8 cellular contexts compared by ENCODE assay signal in genomic region chr1:144917154-144918026, GRCh38.
A peak's percentile ranks its signal among the peaks of the same experiment; 100 is the strongest.
DNase-seq lines count a peak whose midpoint lies in the region; ATAC-seq and TF ChIP-seq lines count a peak whose summit lies in the region.
"Not testable (repeated sequence)": the region's sequence is repeated elsewhere in the genome, so short reads cannot be mapped to it uniquely, and the experiment has no call there.

No MANE protein-coding gene starts in this region.

- intact Hi-C loops in Right ventricle myocardium superior (cut with DNase I); lower lobe of right lung (cut with DNase I); psoas muscle (cut with DNase I); aorta (cut with DNase I): not testable (repeated sequence)

- H2AFZ ChIP-seq in GM23248 = not testable (repeated sequence)

- not testable (repeated sequence) for H3F3A ChIP-seq in GM23248 (ENCODE audit: insufficient read depth)

- not testable (repeated sequence) for H3K4me2 ChIP-seq in GM23248 (ENCODE audit: unreplicated experiment)

- peak overlapping the region; percentile 66 for H3K27ac ChIP-seq in GM23248
- H3K27ac ChIP-seq in lower lobe of right lung; psoas muscle; aorta (ENCODE audit: low read depth in 1 of 2, low read length in 2 of 2): not testable (repeated sequence)

- ATAC-seq in SK-N-SH treated with all-trans-retinoic acid at 6 μM for 48 hours = peak; percentile 68
- ATAC-seq in activated CD8-positive, alpha-beta T cell treated with anti-CD3 and anti-CD28 coated beads, Interleukin-2, amount 10 ng/mL, durations not matched to agents 7 days and 5 days = peak; percentile 68
- ATAC-seq in activated naive CD8-positive, alpha-beta T cell treated with anti-CD3 and anti-CD28 coated beads, Interleukin-2, amount 50 U/mL, for 24 hours = peak; percentile 73
- ATAC-seq in Right ventricle myocardium superior (ENCODE audit: poor library complexity) = peak; percentile 76
- peak; percentile 84 to 88 for ATAC-seq in lower lobe of right lung
- ATAC-seq in psoas muscle = peak; percentile 46 to 82 (median 70)
- ATAC-seq in aorta (ENCODE audit: low FRiP score) = peak; percentile 79

- POLR2A ChIA-PET in activated CD8-positive, alpha-beta T cell treated with anti-CD3 and anti-CD28 coated beads, Interleukin-2, amount 10 ng/mL, durations not matched to agents 7 days and 5 days (lab: Charles Lee) = not testable (repeated sequence)

- H3K9me3 Mint-ChIP-seq in activated CD8-positive, alpha-beta T cell treated with anti-CD3 and anti-CD28 coated beads, Interleukin-2, amount 10 ng/mL, durations not matched to agents 7 days and 5 days (ENCODE audit: insufficient read depth); activated naive CD8-positive, alpha-beta T cell treated with anti-CD3 and anti-CD28 coated beads, Interleukin-2, amount 50 U/mL, for 24 hours: not testable (repeated sequence)

- not testable (repeated sequence) for H3K27me3 Mint-ChIP-seq in activated CD8-positive, alpha-beta T cell treated with anti-CD3 and anti-CD28 coated beads, Interleukin-2, amount 10 ng/mL, durations not matched to agents 7 days and 5 days (ENCODE audit: low read depth); activated naive CD8-positive, alpha-beta T cell treated with anti-CD3 and anti-CD28 coated beads, Interleukin-2, amount 50 U/mL, for 24 hours

- DNase-seq in GM23248; activated CD8-positive, alpha-beta T cell treated with anti-CD3 and anti-CD28 coated beads, Interleukin-2, amount 10 ng/mL, durations not matched to agents 7 days and 5 days; activated naive CD8-positive, alpha-beta T cell treated with anti-CD3 and anti-CD28 coated beads, Interleukin-2, amount 50 U/mL, for 24 hours; Right ventricle myocardium superior; lower lobe of right lung; psoas muscle; aorta: not testable (repeated sequence)

- not testable (repeated sequence) for H3K4me3 ChIP-seq in GM23248; lower lobe of right lung; psoas muscle; aorta (ENCODE audit: low read length in 2 of 2)

- not testable (repeated sequence) for H3K36me3 ChIP-seq in GM23248 (ENCODE audit: low read depth); lower lobe of right lung; psoas muscle (ENCODE audit: insufficient read depth in 1 of 2, low read depth in 1 of 2); aorta (ENCODE audit: control insufficient read depth in 1 of 2, insufficient read depth in 2 of 2, low read length in 1 of 2)

- not testable (repeated sequence) for H4K20me1 ChIP-seq in GM23248 (ENCODE audit: insufficient read depth)

- H3K4me1 ChIP-seq in GM23248 (ENCODE audit: insufficient read depth); lower lobe of right lung; psoas muscle; aorta (ENCODE audit: control insufficient read depth in 1 of 2, insufficient read depth in 2 of 2, low read length in 2 of 2): not testable (repeated sequence)

- H3K4me3 Mint-ChIP-seq in activated CD8-positive, alpha-beta T cell treated with anti-CD3 and anti-CD28 coated beads, Interleukin-2, amount 10 ng/mL, durations not matched to agents 7 days and 5 days; activated naive CD8-positive, alpha-beta T cell treated with anti-CD3 and anti-CD28 coated beads, Interleukin-2, amount 50 U/mL, for 24 hours: not testable (repeated sequence)

- not testable (repeated sequence) for H3K27me3 ChIP-seq in GM23248 (replicated peaks; ENCODE audit: insufficient read depth); lower lobe of right lung (ENCODE audit: low read depth); psoas muscle (ENCODE audit: insufficient read depth in 3 of 3, low read length in 2 of 3); aorta (ENCODE audit: control insufficient read depth in 1 of 2, insufficient read depth in 2 of 2, low read length in 1 of 2)

- H3K27ac Mint-ChIP-seq in activated CD8-positive, alpha-beta T cell treated with anti-CD3 and anti-CD28 coated beads, Interleukin-2, amount 10 ng/mL, durations not matched to agents 7 days and 5 days; activated naive CD8-positive, alpha-beta T cell treated with anti-CD3 and anti-CD28 coated beads, Interleukin-2, amount 50 U/mL, for 24 hours: not testable (repeated sequence)

- WGBS in GM23248 (ENCODE audit: low coverage in 1 of 2, low lambda C conversion rate in 2 of 2, missing lambda C conversion rate in 2 of 2), 2 experiments = 71% methylated on average over 1 of the region's 8 CpGs; no CpG with 5 or more reads in 1 of the 2 experiments
- WGBS in psoas muscle, 3 donors = no CpG with 5 or more reads among the region's 8 CpGs
- WGBS in aorta, 2 donors = no CpG with 5 or more reads among the region's 8 CpGs

- not testable (repeated sequence) for H3K9me2 ChIP-seq in GM23248 (ENCODE audit: insufficient read depth)

- H3K9ac ChIP-seq in GM23248 = not testable (repeated sequence)

- H3K36me3 Mint-ChIP-seq in activated CD8-positive, alpha-beta T cell treated with anti-CD3 and anti-CD28 coated beads, Interleukin-2, amount 10 ng/mL, durations not matched to agents 7 days and 5 days (ENCODE audit: low read depth); activated naive CD8-positive, alpha-beta T cell treated with anti-CD3 and anti-CD28 coated beads, Interleukin-2, amount 50 U/mL, for 24 hours (ENCODE audit: low read depth): not testable (repeated sequence)

- not testable (repeated sequence) for H3K4me1 Mint-ChIP-seq in activated CD8-positive, alpha-beta T cell treated with anti-CD3 and anti-CD28 coated beads, Interleukin-2, amount 10 ng/mL, durations not matched to agents 7 days and 5 days (ENCODE audit: low read depth); activated naive CD8-positive, alpha-beta T cell treated with anti-CD3 and anti-CD28 coated beads, Interleukin-2, amount 50 U/mL, for 24 hours

- CTCF ChIA-PET in activated CD8-positive, alpha-beta T cell treated with anti-CD3 and anti-CD28 coated beads, Interleukin-2, amount 10 ng/mL, durations not matched to agents 7 days and 5 days (lab: Charles Lee) = not testable (repeated sequence)

- not testable (repeated sequence) for H3K9me3 ChIP-seq in GM23248 (ENCODE audit: low read depth); lower lobe of right lung; psoas muscle; aorta (ENCODE audit: control insufficient read depth, low read length)

- TF ChIP-seq CTCF in lower lobe of right lung (IDR thresholded peaks at IDR 0.05); psoas muscle (IDR thresholded peaks at IDR 0.05): not testable (repeated sequence)

- H3K79me2 ChIP-seq in GM23248 (ENCODE audit: insufficient read depth) = not testable (repeated sequence)

- in situ Hi-C loops in GM23248 (cut with MboI) = not testable (repeated sequence)
